In genomic region chr14:84442481-84442880, GRCh38 we compare ENCODE assay signal across 27 cellular contexts.
DNase-seq lines count a peak whose midpoint lies in the region; ATAC-seq, FAIRE-seq and TF ChIP-seq lines count a peak whose summit lies in the region.
"Had no signal": no experiment of that assay in that cellular context is flagged by ENCODE, and none has a peak within 500 bp of the region (broad histone marks: within the 10 kb centered on the region; RNA-seq: fewer than 3 reads in every experiment).

No MANE protein-coding gene starts in this region.

- no peak for TF ChIP-seq CTCF in coronary artery (IDR thresholded peaks at IDR 0.05)

- no peak overlapping the region for H3K27ac ChIP-seq in coronary artery
- H3K27ac ChIP-seq: esophagus muscularis mucosa, left lung, psoas muscle, SK-N-MC, skin epidermis, tibial artery had no signal

- H3K4me3 ChIP-seq in coronary artery, result no peak overlapping the region
- H3K4me3 ChIP-seq: esophagus muscularis mucosa, left lung, psoas muscle, SK-N-MC, skin epidermis, tibial artery had no signal

- peak; percentile 65 for DNase-seq in DMS53 (lab: John Stamatoyannopoulos, UW)
- peak; percentile 35 for DNase-seq in NCI-H146 treated with DMSO at 0.1 percent for 48 hours (lab: John Stamatoyannopoulos, UW; ENCODE audit: unreplicated experiment)
- peak; percentile 84 to 85 for DNase-seq in SHP77 (lab: John Stamatoyannopoulos, UW)
- DNase-seq in lung microvascular endothelial cell (ENCODE audit: low read depth in 2 of 2), result peak; percentile 39 to 71
- DNase-seq in H54 (ENCODE audit: insufficient read length, low spot score), result no peak
- DNase-seq in NCI-H1694 treated with DMSO at 0.1 percent for 48 hours (lab: John Stamatoyannopoulos, UW), result no peak
- no peak for DNase-seq in coronary artery (ENCODE audit: low spot score)
- DNase-seq: activated CD4-positive, alpha-beta T cell treated with anti-CD3 and anti-CD28 coated beads, Interleukin-2, amount 50 U/mL, for 48 hours; activated naive CD4-positive, alpha-beta T cell; CD4-positive, alpha-beta T cell; DMS79 treated with DMSO at 0.1 percent for 48 hours; effector CD8-positive, alpha-beta T cell; left lung; MM.1S; NCI-H187 treated with DMSO at 0.1 percent for 48 hours; NCI-H774; nephron progenitor cell; psoas muscle; stimulated activated CD4-positive, alpha-beta T cell treated with anti-CD3 and anti-CD28 coated beads, Interleukin-2, amount 100 ng/mL, for 48 hours; stimulated activated naive CD8-positive, alpha-beta T cell treated with anti-CD3 and anti-CD28 coated beads, Interleukin-15, Interleukin-2, amounts not matched to agents 100 U/mL and 50 U/mL, for 24 hours; tibial artery had no signal

- TF ChIP-seq POLR2A in H54 (IDR thresholded peaks at IDR 0.05; ENCODE audit: low read depth, low read length), result no peak

- no peak for FAIRE-seq in H54 (lab: Jason Lieb, UNC)
- FAIRE-seq: GM12891 had no signal

- ATAC-seq in GM18907 (IDR thresholded peaks at IDR 0.05; ENCODE audit: unreplicated experiment), result no peak
- ATAC-seq: left lung; psoas muscle; stimulated activated naive CD8-positive, alpha-beta T cell treated with anti-CD3 and anti-CD28 coated beads, Interleukin-15, Interleukin-2, amounts not matched to agents 100 U/mL and 50 U/mL, for 24 hours; WTC11 had no signal

Comparison
In these comparisons a context has a peak if more than half of its experiments do, and no peak if none do; other contexts are left out.
1. DNase-seq: peak in DMS53 (single experiment), NCI-H146 treated with DMSO at 0.1 percent for 48 hours (single experiment), SHP77 (2 of 2) and lung microvascular endothelial cell (2 of 2); none in H54 (single experiment), NCI-H1694 treated with DMSO at 0.1 percent for 48 hours (single experiment) and coronary artery (single experiment).